1 cellular context compared by ENCODE assay signal in genomic region chr12:55842681-55843429, GRCh38.
TF ChIP-seq lines count a peak whose summit lies in the region.

MMP19 (minus strand) TSS chr12:55842936; CDS start chr12:55842830, 106 bp downstream.

TF ChIP-seq in HepG2, 621 proteins besides CTCF, POLR2A, EP300 and RAD21 (continued from another document):
- TF ChIP-seq ZNF124 (CRISPR knock-in tag; IDR thresholded peaks at IDR 0.05), result no peak
- TF ChIP-seq TFAP4 (IDR thresholded peaks at IDR 0.05; ENCODE audit: borderline replicate concordance, low read depth), result 0 out of 2 replicates have a peak, but pooled peaks have one; percentile 23
- TF ChIP-seq ZFY (CRISPR knock-in tag; IDR thresholded peaks at IDR 0.05), result no peak
- no peak for TF ChIP-seq ZNF367 (CRISPR knock-in tag; IDR thresholded peaks at IDR 0.05; ENCODE audit: borderline replicate concordance)
- TF ChIP-seq ZNF468 (CRISPR knock-in tag; IDR thresholded peaks at IDR 0.05), result no peak
- 0 out of 2 replicates have a peak, but pooled peaks have one; percentile 22 for TF ChIP-seq PATZ1 (CRISPR knock-in tag; IDR thresholded peaks at IDR 0.05)
- peak; percentile 97 for TF ChIP-seq ZNF652 (CRISPR knock-in tag; IDR thresholded peaks at IDR 0.05; ENCODE audit: borderline replicate concordance, low read depth)
- no peak for TF ChIP-seq ERF (CRISPR knock-in tag; IDR thresholded peaks at IDR 0.05)
- no peak for TF ChIP-seq TBL1XR1 (IDR thresholded peaks at IDR 0.05; ENCODE audit: borderline replicate concordance, low read length, partially characterized antibody)
- TF ChIP-seq GPBP1L1 (CRISPR knock-in tag; IDR thresholded peaks at IDR 0.05), result no peak
- no peak for TF ChIP-seq GABPA (IDR thresholded peaks at IDR 0.05; ENCODE audit: low read depth, low read length)
- TF ChIP-seq GABPA (CRISPR knock-in tag; IDR thresholded peaks at IDR 0.05; ENCODE audit: low read depth), result 0 out of 2 replicates have a peak, but pooled peaks have one; percentile 9
- no peak for TF ChIP-seq PCBP2 (optimal IDR thresholded peaks at IDR 0.05; ENCODE audit: low read depth, low read length, poor library complexity, severe bottlenecking)
- TF ChIP-seq ZNF781 (CRISPR knock-in tag; IDR thresholded peaks at IDR 0.05; ENCODE audit: borderline replicate concordance, not compliant biosample characterization), result no peak
- TF ChIP-seq ARNT2 (CRISPR knock-in tag; IDR thresholded peaks at IDR 0.05; ENCODE audit: low read depth), result no peak
- TF ChIP-seq TEAD3 (CRISPR knock-in tag; optimal IDR thresholded peaks at IDR 0.05; ENCODE audit: borderline replicate concordance), result peak; percentile 33
- no peak for TF ChIP-seq ATF7-NPFF (CRISPR knock-in tag; IDR thresholded peaks at IDR 0.05; ENCODE audit: low read depth)
- 0 out of 2 replicates have a peak, but pooled peaks have one; percentile 13 for TF ChIP-seq ARID5B (CRISPR knock-in tag; IDR thresholded peaks at IDR 0.05)
- no peak for TF ChIP-seq TIGD3 (CRISPR knock-in tag; IDR thresholded peaks at IDR 0.05; ENCODE audit: borderline replicate concordance)
- 0 out of 2 replicates have a peak, but pooled peaks have one; percentile 18 for TF ChIP-seq GATAD2A (CRISPR knock-in tag; IDR thresholded peaks at IDR 0.05)
